10 cellular contexts compared by ENCODE assay signal in the genomic region with DNA sequence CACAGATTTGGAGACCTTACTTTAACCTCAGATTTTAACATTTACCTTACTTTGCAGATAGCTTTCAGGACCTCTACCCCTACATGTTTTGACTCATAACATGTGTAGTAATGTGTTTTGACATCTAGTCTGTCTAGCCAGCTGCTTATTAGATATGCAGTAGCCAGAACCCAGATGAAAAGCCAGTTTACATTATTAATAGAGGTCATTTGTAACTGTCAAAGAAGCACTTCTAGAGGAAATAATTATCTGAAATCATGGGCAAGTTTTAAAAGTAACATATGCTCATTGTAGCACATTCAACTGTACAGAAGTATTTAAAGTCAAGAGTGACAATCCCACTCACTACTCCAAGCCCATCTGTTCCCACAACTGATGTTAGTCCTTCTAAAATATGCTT.
DNase-seq lines count a peak whose midpoint lies in the region; ATAC-seq and TF ChIP-seq lines count a peak whose summit lies in the region.
"Had no signal": no experiment of that assay in that cellular context is flagged by ENCODE, and none has a peak within 500 bp of the region (broad histone marks: within the 10 kb centered on the region; RNA-seq: fewer than 3 reads in every experiment).

No MANE protein-coding gene starts in this region.

- peaks cover 0 to 6% of the 10 kb centered on the region in 2 donors for H3K4me1 ChIP-seq in naive thymus-derived CD4-positive, alpha-beta T cell (ENCODE audit: control insufficient read depth in 2 of 2, insufficient read depth in 2 of 2, low read length in 2 of 2)

- no peak for ATAC-seq in stimulated activated naive CD8-positive, alpha-beta T cell treated with anti-CD3 and anti-CD28 coated beads, Interleukin-15, Interleukin-2, amounts not matched to agents 100 U/mL and 50 U/mL, for 24 hours
- no peak for ATAC-seq in naive thymus-derived CD4-positive, alpha-beta T cell
- ATAC-seq in HG02678 (IDR thresholded peaks at IDR 0.05; ENCODE audit: unreplicated experiment) = no peak
- ATAC-seq in GM21825 (IDR thresholded peaks at IDR 0.05; ENCODE audit: unreplicated experiment) = no peak
- ATAC-seq: Panc1 had no signal

- H3K27ac ChIP-seq in naive thymus-derived CD4-positive, alpha-beta T cell (ENCODE audit: low read depth, low read length) = no peak overlapping the region

- H3K4me1 Mint-ChIP-seq in stimulated activated naive CD8-positive, alpha-beta T cell treated with anti-CD3 and anti-CD28 coated beads, Interleukin-15, Interleukin-2, amounts not matched to agents 100 ng/mL and 50 ng/mL, for 24 hours (ENCODE audit: low read depth) = peaks cover 32% of the 10 kb centered on the region
- H3K4me1 Mint-ChIP-seq in brain = peaks cover 39% of the 10 kb centered on the region
- H3K4me1 Mint-ChIP-seq in naive thymus-derived CD4-positive, alpha-beta T cell = peaks cover 0 to 37% (median 4%) of the 10 kb centered on the region in 7 donors

- no peak overlapping the region for H3K4me3 Mint-ChIP-seq in stimulated activated naive CD8-positive, alpha-beta T cell treated with anti-CD3 and anti-CD28 coated beads, Interleukin-15, Interleukin-2, amounts not matched to agents 100 ng/mL and 50 ng/mL, for 24 hours
- H3K4me3 Mint-ChIP-seq in brain = peak overlapping the region in 2 of 5 experiments; percentile 35 to 55
- no peak overlapping the region for H3K4me3 Mint-ChIP-seq in naive thymus-derived CD4-positive, alpha-beta T cell

- intact Hi-C loops in naive thymus-derived CD4-positive, alpha-beta T cell (cut with micrococcal nuclease) = no loop called here

- DNase-seq in stimulated activated naive CD8-positive, alpha-beta T cell treated with anti-CD3 and anti-CD28 coated beads, Interleukin-15, Interleukin-2, amounts not matched to agents 100 U/mL and 50 U/mL, for 24 hours = no peak
- no peak for DNase-seq in naive thymus-derived CD4-positive, alpha-beta T cell
- DNase-seq in COLO829 (ENCODE audit: low spot score) = no peak
- DNase-seq in MV-4-11 (lab: John Stamatoyannopoulos, UW) = no peak
- DNase-seq: NCI-H1105 had no signal

- no peak for TF ChIP-seq CTCF in brain (conservative IDR thresholded peaks at IDR 0.05)

- H3K27me3 Mint-ChIP-seq in stimulated activated naive CD8-positive, alpha-beta T cell treated with anti-CD3 and anti-CD28 coated beads, Interleukin-15, Interleukin-2, amounts not matched to agents 100 ng/mL and 50 ng/mL, for 24 hours = no peaks in the 10 kb centered on the region
- H3K27me3 Mint-ChIP-seq in brain = no peaks in the 10 kb centered on the region
- H3K27me3 Mint-ChIP-seq in naive thymus-derived CD4-positive, alpha-beta T cell = no peaks in the 10 kb centered on the region

- H3K27me3 ChIP-seq in naive thymus-derived CD4-positive, alpha-beta T cell (ENCODE audit: control insufficient read depth in 2 of 2, insufficient read depth in 2 of 2, low read length in 2 of 2) = no peaks in the 10 kb centered on the region

- H3K36me3 ChIP-seq in naive thymus-derived CD4-positive, alpha-beta T cell (ENCODE audit: control insufficient read depth in 2 of 3, insufficient read depth in 3 of 3, low read length in 3 of 3) = peaks cover 42 to 99% (median 60%) of the 10 kb centered on the region in 3 experiments

- H3K4me3 ChIP-seq in naive thymus-derived CD4-positive, alpha-beta T cell (ENCODE audit: low read length) = no peak overlapping the region

- POLR2A ChIA-PET in naive thymus-derived CD4-positive, alpha-beta T cell (lab: Charles Lee) = interaction anchor here (1.1 kb wide), 1 partner anchor 17 kb away, joined by 3 read pairs; no protein-coding TSS in a partner anchor

- no peaks in the 10 kb centered on the region for H3K9me3 Mint-ChIP-seq in stimulated activated naive CD8-positive, alpha-beta T cell treated with anti-CD3 and anti-CD28 coated beads, Interleukin-15, Interleukin-2, amounts not matched to agents 100 ng/mL and 50 ng/mL, for 24 hours
- no peaks in the 10 kb centered on the region for H3K9me3 Mint-ChIP-seq in brain
- H3K9me3 Mint-ChIP-seq in naive thymus-derived CD4-positive, alpha-beta T cell = no peaks in the 10 kb centered on the region

- peak overlapping the region; percentile 74 for H3K27ac Mint-ChIP-seq in stimulated activated naive CD8-positive, alpha-beta T cell treated with anti-CD3 and anti-CD28 coated beads, Interleukin-15, Interleukin-2, amounts not matched to agents 100 ng/mL and 50 ng/mL, for 24 hours
- peak overlapping the region; percentile 81 to 98 (median 87) for H3K27ac Mint-ChIP-seq in brain
- H3K27ac Mint-ChIP-seq in naive thymus-derived CD4-positive, alpha-beta T cell = peak overlapping the region in 8 of 9 donors; percentile 10 to 85 (median 74)

- CTCF ChIA-PET in naive thymus-derived CD4-positive, alpha-beta T cell (lab: Charles Lee) = interaction anchor here (0.7 kb wide), 1 partner anchor 28 kb away, joined by 3 read pairs; no protein-coding TSS in a partner anchor

- no peaks in the 10 kb centered on the region for H3K9me3 ChIP-seq in naive thymus-derived CD4-positive, alpha-beta T cell (ENCODE audit: control insufficient read depth in 2 of 3, low read length in 3 of 3)

- peaks cover 83% of the 10 kb centered on the region for H3K36me3 Mint-ChIP-seq in stimulated activated naive CD8-positive, alpha-beta T cell treated with anti-CD3 and anti-CD28 coated beads, Interleukin-15, Interleukin-2, amounts not matched to agents 100 ng/mL and 50 ng/mL, for 24 hours (ENCODE audit: low read depth)
- peaks cover 72% of the 10 kb centered on the region for H3K36me3 Mint-ChIP-seq in brain
- peaks cover 21 to 74% (median 57%) of the 10 kb centered on the region in 5 donors for H3K36me3 Mint-ChIP-seq in naive thymus-derived CD4-positive, alpha-beta T cell
